Comparison of ENCODE assay signal across 13 cellular contexts in the genomic region with DNA sequence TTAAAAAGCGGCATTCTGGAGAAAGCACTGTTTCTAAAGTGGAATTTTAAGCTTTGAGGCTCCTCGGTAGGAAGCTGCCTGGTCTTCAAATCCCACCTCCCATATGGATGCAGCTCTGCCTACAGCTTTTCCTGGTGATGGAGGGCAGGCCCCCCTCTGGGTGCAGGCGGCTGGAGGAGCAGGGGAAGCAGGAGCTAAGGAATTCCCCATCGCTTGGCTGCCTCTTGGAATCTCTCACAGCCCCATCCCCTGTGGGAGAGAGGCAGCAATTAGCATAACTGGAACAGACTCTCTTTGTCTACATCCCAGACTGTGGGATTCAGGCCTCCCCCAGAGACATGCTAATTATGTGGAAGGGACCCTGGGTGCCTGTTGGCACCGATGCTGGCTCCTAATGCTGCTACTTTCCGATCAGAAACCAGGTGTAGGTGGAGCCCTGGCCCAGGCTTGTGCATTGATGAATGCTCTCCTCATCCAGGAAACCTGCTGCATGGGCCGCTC. TPM values are rescaled to one million over a fixed set of nuclear protein-coding genes. Genes with fewer than 3 reads are reported as not detected.
A peak's percentile ranks its signal among the peaks of the same experiment; 100 is the strongest.
DNase-seq lines count a peak whose midpoint lies in the region; ATAC-seq and TF ChIP-seq lines count a peak whose summit lies in the region.
"Had no signal": no experiment of that assay in that cellular context is flagged by ENCODE, and none has a peak within 500 bp of the region (broad histone marks: within the 10 kb centered on the region; RNA-seq: fewer than 3 reads in every experiment).

No MANE protein-coding gene starts in this region.

- H2BK15ac ChIP-seq in mesenchymal stem cell (ENCODE audit: low read depth, poor library complexity, severe bottlenecking): no peak overlapping the region

- no peak overlapping the region for H2AFZ ChIP-seq in mesenchymal stem cell (ENCODE audit: low read depth, low read length)

- no peak overlapping the region for H3K9ac ChIP-seq in mesenchymal stem cell (ENCODE audit: low read length)

- no peak overlapping the region for H4K8ac ChIP-seq in mesenchymal stem cell (ENCODE audit: low read length)

- H3K36me3 ChIP-seq in mesenchymal stem cell (ENCODE audit: control insufficient read depth in 1 of 2, insufficient read depth in 2 of 2, low read depth in 1 of 2, low read length in 2 of 2): no peaks in the 10 kb centered on the region
- H3K36me3 ChIP-seq: adrenal gland, heart right ventricle, uterus had no signal

- peaks cover 4% of the 10 kb centered on the region for H3K27me3 Mint-ChIP-seq in brain

- H2BK120ac ChIP-seq in mesenchymal stem cell (ENCODE audit: low read depth, low read length): no peak overlapping the region

- peak overlapping the region; percentile 24 for H3K4me2 ChIP-seq in mesenchymal stem cell (ENCODE audit: low read length, poor library complexity, severe bottlenecking)

- H3K27me3 ChIP-seq in mesenchymal stem cell (ENCODE audit: control insufficient read depth in 1 of 2, insufficient read depth in 1 of 2, low read length in 2 of 2): peaks cover 0 to 17% of the 10 kb centered on the region in 2 experiments
- H3K27me3 ChIP-seq: adrenal gland, uterus had no signal

- peak overlapping the region in 4 of 5 experiments; percentile 35 to 68 (median 52) for H3K4me3 Mint-ChIP-seq in brain

- H2BK12ac ChIP-seq in mesenchymal stem cell (ENCODE audit: low read length in 2 of 2): no peak overlapping the region

- H3K4me1 Mint-ChIP-seq in brain: peaks cover 60% of the 10 kb centered on the region

- no peak overlapping the region for H3K4me3 ChIP-seq in mesenchymal stem cell (ENCODE audit: insufficient read depth in 1 of 2, low read depth in 1 of 2, low read length in 2 of 2)
- H3K4me3 ChIP-seq in coronary artery: no peak overlapping the region
- H3K4me3 ChIP-seq: adrenal gland, heart right ventricle, uterus had no signal

- H3K36me3 Mint-ChIP-seq in brain: no peaks in the 10 kb centered on the region

- H2BK5ac ChIP-seq in mesenchymal stem cell (ENCODE audit: low read depth, low read length, poor library complexity, severe bottlenecking): peak overlapping the region; percentile 34

- H3K27ac ChIP-seq in mesenchymal stem cell (ENCODE audit: low read length, poor library complexity, severe bottlenecking) (peak overlapping the region; percentile 98), coronary artery (no peak overlapping the region)
- H3K27ac ChIP-seq: adrenal gland, heart right ventricle, uterus had no signal

- H3K79me1 ChIP-seq in mesenchymal stem cell (replicated peaks; ENCODE audit: low read length, poor library complexity, severe bottlenecking): no peaks in the 10 kb centered on the region

- ATAC-seq in HG03571 (IDR thresholded peaks at IDR 0.05; ENCODE audit: unreplicated experiment): no peak
- ATAC-seq in GM21515 (IDR thresholded peaks at IDR 0.05; ENCODE audit: unreplicated experiment): no peak
- ATAC-seq in GM21360 (IDR thresholded peaks at IDR 0.05; ENCODE audit: unreplicated experiment): no peak
- ATAC-seq: heart right ventricle had no signal

- H3K9me3 ChIP-seq in mesenchymal stem cell (ENCODE audit: control insufficient read depth, low read length): no peaks in the 10 kb centered on the region
- H3K9me3 ChIP-seq: adrenal gland, heart right ventricle, uterus had no signal

- H4K91ac ChIP-seq in mesenchymal stem cell (ENCODE audit: low read length): no peak overlapping the region

- H3K23ac ChIP-seq in mesenchymal stem cell (ENCODE audit: low read length in 2 of 2): no peak overlapping the region

- H3K4me1 ChIP-seq in mesenchymal stem cell (ENCODE audit: control insufficient read depth, insufficient read depth, low read depth, low read length): peaks cover 20% of the 10 kb centered on the region
- H3K4me1 ChIP-seq: adrenal gland, heart right ventricle, uterus had no signal

- WGBS in mesenchymal stem cell: 30% methylated on average over 7 of the region's 7 CpGs

- H3K18ac ChIP-seq in mesenchymal stem cell (ENCODE audit: low read depth in 1 of 2, low read length in 2 of 2): no peak overlapping the region

- peak overlapping the region; percentile 86 to 93 (median 90) for H3K27ac Mint-ChIP-seq in brain

- TF ChIP-seq CTCF in brain (conservative IDR thresholded peaks at IDR 0.05) (no peak), coronary artery (IDR thresholded peaks at IDR 0.05) (no peak)

- peaks cover 0 to 4% (median 0%) of the 10 kb centered on the region in 5 experiments for H3K9me3 Mint-ChIP-seq in brain

- no peak overlapping the region for H3K14ac ChIP-seq in mesenchymal stem cell (ENCODE audit: low read length in 2 of 2)

- no peak overlapping the region for H3K4ac ChIP-seq in mesenchymal stem cell (ENCODE audit: low read depth in 1 of 2, low read length in 2 of 2)

- no peak overlapping the region for H2AK5ac ChIP-seq in mesenchymal stem cell (ENCODE audit: low read length, severe bottlenecking)

- DNase-seq in Ammon's horn (ENCODE audit: low spot score): peak; percentile 47
- DNase-seq in NCI-H146 (lab: John Stamatoyannopoulos, UW): peak; percentile 96
- no peak for DNase-seq in mesenchymal stem cell
- DNase-seq in coronary artery (ENCODE audit: low spot score): no peak
- DNase-seq: activated CD8-positive, alpha-beta memory T cell treated with anti-CD3 and anti-CD28 coated beads, Interleukin-2, amount 50 U/mL, for 48 hours; adrenal gland; heart right ventricle; NCI-H1930; uterus had no signal

RNA-seq across cellular contexts. Expression of gene LIPG, which starts 51.3 kb away (rescaled TPM):
- polyA plus RNA-seq in brain (ENCODE audit: insufficient read depth, low read depth, low replicate concordance): 0.44 TPM
- polyA plus RNA-seq in mesenchymal stem cell (2013, experiment 1 of 2): 30.0 TPM
- polyA plus RNA-seq in mesenchymal stem cell (2013, experiment 2 of 2): 30.5 TPM

Comparison
In these comparisons a context has a peak if more than half of its experiments do, and no peak if none do; other contexts are left out.
1. DNase-seq: peak in Ammon's horn (single experiment) and NCI-H146 (single experiment); none in mesenchymal stem cell (single experiment) and coronary artery (single experiment).